Comparison of ENCODE assay signal across 8 cellular contexts in the genomic region with DNA sequence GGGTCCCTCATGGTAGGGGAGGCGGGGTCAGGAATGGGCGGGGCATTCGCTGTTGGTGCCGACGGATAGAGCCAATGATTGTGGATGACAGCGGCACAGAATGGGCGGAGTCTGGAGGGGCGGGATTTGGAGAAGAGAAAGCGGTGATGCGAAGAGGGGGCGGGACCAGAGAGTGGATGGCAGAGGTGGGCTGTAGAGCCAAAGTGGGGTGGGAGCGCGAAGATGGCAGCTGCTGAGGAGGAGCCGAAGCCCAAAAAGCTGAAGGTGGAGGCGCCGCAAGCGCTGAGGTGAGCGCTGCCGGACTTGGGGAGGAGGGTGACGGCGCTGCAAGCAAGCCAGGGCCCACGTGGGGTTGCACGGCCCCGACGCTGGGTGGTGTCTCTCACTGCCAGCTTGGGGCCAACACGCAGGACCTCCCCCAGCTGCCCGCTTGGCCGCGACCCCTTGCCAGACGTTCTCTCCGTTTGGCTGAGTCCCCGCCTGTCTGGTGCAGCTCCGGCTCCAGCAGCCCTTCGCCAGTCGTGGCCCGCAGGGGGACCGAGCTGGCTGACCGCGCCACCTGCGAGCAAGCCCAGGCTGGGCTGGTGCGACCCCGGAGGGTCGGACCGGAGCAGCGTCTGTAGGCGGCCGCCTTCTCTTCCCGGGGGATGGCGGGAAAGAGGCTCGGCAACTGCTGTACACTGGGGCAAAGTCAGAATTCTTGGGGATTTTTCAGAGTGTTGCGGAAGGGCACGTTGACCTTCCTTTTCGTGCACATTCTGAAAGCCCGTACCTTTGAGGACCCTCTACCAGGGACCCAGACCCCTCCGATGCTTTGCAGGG. TPM values are rescaled to one million over a fixed set of nuclear protein-coding genes. Genes with fewer than 3 reads are reported as not detected.
DNase-seq lines count a peak whose midpoint lies in the region; ATAC-seq, FAIRE-seq and TF ChIP-seq lines count a peak whose summit lies in the region.

A gene (plus strand): TSS at position 165 of the 822 bp plus-strand sequence. CDS start 58 bp downstream, at position 223.

- no peaks in the 10 kb centered on the region for H3K9me3 ChIP-seq in right cardiac atrium (ENCODE audit: control insufficient read depth, low read length)

- peak; percentile 81 for ATAC-seq in HG02678 (IDR thresholded peaks at IDR 0.05; ENCODE audit: unreplicated experiment)
- ATAC-seq in right cardiac atrium: peak; percentile 97 to 98

- H3K27me3 ChIP-seq in right cardiac atrium (ENCODE audit: control insufficient read depth, insufficient read depth) (no peaks in the 10 kb centered on the region), rectal smooth muscle tissue (ENCODE audit: control insufficient read depth, insufficient read depth, low read length) (no peaks in the 10 kb centered on the region)

- peak; percentile 98 for FAIRE-seq in GM12891 (lab: Jason Lieb, UNC)

- H3K4me1 ChIP-seq in right cardiac atrium (ENCODE audit: control insufficient read depth, insufficient read depth, low read length) (no peaks in the 10 kb centered on the region), rectal smooth muscle tissue (ENCODE audit: control insufficient read depth, insufficient read depth, low read length) (peaks cover 16% of the 10 kb centered on the region)

- H3K4me3 ChIP-seq in right cardiac atrium (ENCODE audit: low read length) (peak within 1 kb of the TSS; percentile 72), rectal smooth muscle tissue (ENCODE audit: low read length) (peak within 1 kb of the TSS; percentile 96)

- peak; percentile 87 for DNase-seq in GM12891 (ENCODE audit: insufficient read length, low spot score)
- DNase-seq in NCI-H1436 (lab: John Stamatoyannopoulos, UW): peak; percentile 99
- DNase-seq in anterior cingulate cortex (lab: John Stamatoyannopoulos, UW): peak; percentile 71 to 99 (median 97)
- DNase-seq in right cardiac atrium: peak; percentile 100
- no peak for DNase-seq in inferior parietal cortex (ENCODE audit: extremely low spot score)

- under 1% methylated on average over 55 of the region's 55 CpGs for WGBS in right cardiac atrium

- peak within 1 kb of the TSS; percentile 93 for H3K27ac ChIP-seq in right cardiac atrium (ENCODE audit: low read length)
- peak within 1 kb of the TSS; percentile 84 for H3K27ac ChIP-seq in rectal smooth muscle tissue (ENCODE audit: low read depth, low read length)

- H3K9ac ChIP-seq in rectal smooth muscle tissue (ENCODE audit: low read length): peak within 1 kb of the TSS; percentile 89

- intact Hi-C loops in T-helper 2 cell treated with Interferon-gamma antibody and Interleukin-4, amounts not matched to agents 100 ng/mL and 5 ng/mL, for 36 hours (cut with micrococcal nuclease): loop anchor here (1.0 to 5.0 kb wide), 10 partner anchors 25 to 1084 kb away; a partner anchor contains a TSS
- intact Hi-C loops in right cardiac atrium (cut with DNase I): no loop called here

- TF ChIP-seq POLR2A in GM12891 (IDR thresholded peaks at IDR 0.05; ENCODE audit: low read depth, low read length): peak; percentile 75

- no peaks in the 10 kb centered on the region for H3K36me3 ChIP-seq in rectal smooth muscle tissue (ENCODE audit: control insufficient read depth, insufficient read depth, low read length)

TF ChIP-seq in GM12891, 5 proteins besides CTCF, POLR2A, EP300 and RAD21:
- TF ChIP-seq POU2F2 (IDR thresholded peaks at IDR 0.05; ENCODE audit: low read depth, low read length) (0 out of 2 replicates have a peak, but pooled peaks have one; percentile 26), TAF1 (IDR thresholded peaks at IDR 0.05; ENCODE audit: low read depth, low read length) (peak; percentile 44), PAX5 (IDR thresholded peaks at IDR 0.05; ENCODE audit: insufficient read depth, low read length, severe bottlenecking) (no peak), POLR2AphosphoS5 (IDR thresholded peaks at IDR 0.05; ENCODE audit: low read depth, low read length) (no peak)

RNA-seq across cellular contexts. Expression of the gene that starts here (rescaled TPM):
- 33.4 TPM for polyA plus RNA-seq in GM12891 (2012; ENCODE audit: low read depth, missing spikeins)
- 41.9 and 42.7 TPM in 2 replicates for total RNA-seq in T-helper 2 cell treated with Interferon-gamma antibody and Interleukin-4, amounts not matched to agents 100 ng/mL and 5 ng/mL, for 36 hours
- 10 to 100 TPM; 34.5 to 42.2 (median 40.3) TPM for total RNA-seq in right cardiac atrium
- polyA plus RNA-seq in right cardiac atrium: 41.0 TPM
